Comparison of ENCODE assay signal across 33 cellular contexts in genomic region chr12:128802756-128803155, GRCh38. TPM values are rescaled to one million over a fixed set of nuclear protein-coding genes. Genes with fewer than 3 reads are reported as not detected.
A peak's percentile ranks its signal among the peaks of the same experiment; 100 is the strongest.
DNase-seq lines count a peak whose midpoint lies in the region; ATAC-seq lines count a peak whose summit lies in the region.
"Had no signal": no experiment of that assay in that cellular context is flagged by ENCODE, and none has a peak within 500 bp of the region (broad histone marks: within the 10 kb centered on the region; RNA-seq: fewer than 3 reads in every experiment).

No MANE protein-coding gene starts in this region.

- H3K27ac Mint-ChIP-seq in activated CD4-positive, alpha-beta T cell treated with anti-CD3 and anti-CD28 coated beads, Interleukin-2, amount 10 ng/mL, durations not matched to agents 24 days and 14 days, result peak overlapping the region; percentile 1
- H3K27ac Mint-ChIP-seq in activated T-helper 1 cell treated with anti-CD3 and anti-CD28 coated beads, Interleukin-12 subunit alpha, Interleukin-12 subunit beta, Interleukin-2, Interleukin-4 antibody, amounts not matched to agents 30 ng/mL and 10 ng/mL and 1 ng/mL, durations not matched to agents 14 hours and 24 hours and 36 hours, result peak overlapping the region; percentile 3
- H3K27ac Mint-ChIP-seq in natural killer cell treated with Interleukin-12 subunit alpha and Interleukin-12 subunit beta and Interleukin-15 and Interleukin-18, amount 100 ng/mL, for 72 hours, result peak overlapping the region; percentile 6 to 69
- H3K27ac Mint-ChIP-seq in stimulated activated memory B cell treated with anti-CD40 and anti-IgM and Interleukin-4, amounts not matched to agents 10 μg/mL and 1 μg/mL and 100 μg/mL, for 72 hours, result peak overlapping the region; percentile 54
- H3K27ac Mint-ChIP-seq: CD8-positive, alpha-beta T cell; T-helper 2 cell treated with Interferon-gamma antibody and Interleukin-4, amounts not matched to agents 5 μg/mL and 100 μg/mL, for 36 hours had no signal

- H3K9me3 Mint-ChIP-seq in activated CD4-positive, alpha-beta T cell treated with anti-CD3 and anti-CD28 coated beads, Interleukin-2, amount 10 ng/mL, durations not matched to agents 24 days and 14 days, result no peaks in the 10 kb centered on the region
- no peaks in the 10 kb centered on the region for H3K9me3 Mint-ChIP-seq in activated T-helper 1 cell treated with anti-CD3 and anti-CD28 coated beads, Interleukin-12 subunit alpha, Interleukin-12 subunit beta, Interleukin-2, Interleukin-4 antibody, amounts not matched to agents 30 ng/mL and 10 ng/mL and 1 ng/mL, durations not matched to agents 14 hours and 24 hours and 36 hours
- H3K9me3 Mint-ChIP-seq in natural killer cell treated with Interleukin-12 subunit alpha and Interleukin-12 subunit beta and Interleukin-15 and Interleukin-18, amount 100 ng/mL, for 72 hours, result no peaks in the 10 kb centered on the region
- H3K9me3 Mint-ChIP-seq in stimulated activated memory B cell treated with anti-CD40 and anti-IgM and Interleukin-4, amounts not matched to agents 10 μg/mL and 1 μg/mL and 100 μg/mL, for 72 hours, result no peaks in the 10 kb centered on the region
- H3K9me3 Mint-ChIP-seq: CD8-positive, alpha-beta T cell; T-helper 2 cell treated with Interferon-gamma antibody and Interleukin-4, amounts not matched to agents 5 μg/mL and 100 μg/mL, for 36 hours had no signal

- intact Hi-C loops in activated CD4-positive, alpha-beta T cell treated with anti-CD3 and anti-CD28 coated beads, Interleukin-2, amount 10 ng/mL, durations not matched to agents 24 days and 14 days (cut with micrococcal nuclease), result no loop called here
- intact Hi-C loops in activated T-helper 1 cell treated with anti-CD3 and anti-CD28 coated beads, Interleukin-12 subunit alpha, Interleukin-12 subunit beta, Interleukin-2, Interleukin-4 antibody, amounts not matched to agents 30 ng/mL and 10 ng/mL and 1 ng/mL, durations not matched to agents 14 hours and 24 hours and 36 hours (cut with micrococcal nuclease), result no loop called here
- intact Hi-C loops in Right ventricle myocardium superior (cut with DNase I), result no loop called here

- no peak for ATAC-seq in natural killer cell treated with Interleukin-12 subunit alpha and Interleukin-12 subunit beta and Interleukin-15 and Interleukin-18, amount 100 ng/mL, for 72 hours
- no peak for ATAC-seq in stimulated activated memory B cell treated with anti-CD40 and anti-IgM and Interleukin-4, amounts not matched to agents 10 μg/mL and 1 μg/mL and 100 μg/mL, for 72 hours
- ATAC-seq in Right ventricle myocardium superior (ENCODE audit: poor library complexity), result no peak
- ATAC-seq: body of pancreas; CD8-positive, alpha-beta T cell; gastroesophageal sphincter had no signal

- H3K36me3 Mint-ChIP-seq in activated CD4-positive, alpha-beta T cell treated with anti-CD3 and anti-CD28 coated beads, Interleukin-2, amount 10 ng/mL, durations not matched to agents 24 days and 14 days (ENCODE audit: low read depth), result peaks cover 56% of the 10 kb centered on the region
- H3K36me3 Mint-ChIP-seq in activated T-helper 1 cell treated with anti-CD3 and anti-CD28 coated beads, Interleukin-12 subunit alpha, Interleukin-12 subunit beta, Interleukin-2, Interleukin-4 antibody, amounts not matched to agents 30 ng/mL and 10 ng/mL and 1 ng/mL, durations not matched to agents 14 hours and 24 hours and 36 hours (ENCODE audit: low read depth), result peaks cover 59% of the 10 kb centered on the region
- peaks cover 33% of the 10 kb centered on the region for H3K36me3 Mint-ChIP-seq in natural killer cell treated with Interleukin-12 subunit alpha and Interleukin-12 subunit beta and Interleukin-15 and Interleukin-18, amount 100 ng/mL, for 72 hours
- H3K36me3 Mint-ChIP-seq in stimulated activated memory B cell treated with anti-CD40 and anti-IgM and Interleukin-4, amounts not matched to agents 10 μg/mL and 1 μg/mL and 100 μg/mL, for 72 hours, result peaks cover 75% of the 10 kb centered on the region

- peaks cover 8% of the 10 kb centered on the region for H3K4me1 Mint-ChIP-seq in activated CD4-positive, alpha-beta T cell treated with anti-CD3 and anti-CD28 coated beads, Interleukin-2, amount 10 ng/mL, durations not matched to agents 24 days and 14 days
- peaks cover 31% of the 10 kb centered on the region for H3K4me1 Mint-ChIP-seq in activated T-helper 1 cell treated with anti-CD3 and anti-CD28 coated beads, Interleukin-12 subunit alpha, Interleukin-12 subunit beta, Interleukin-2, Interleukin-4 antibody, amounts not matched to agents 30 ng/mL and 10 ng/mL and 1 ng/mL, durations not matched to agents 14 hours and 24 hours and 36 hours (ENCODE audit: low read depth)
- peaks cover 38 to 55% of the 10 kb centered on the region in 2 donors for H3K4me1 Mint-ChIP-seq in natural killer cell treated with Interleukin-12 subunit alpha and Interleukin-12 subunit beta and Interleukin-15 and Interleukin-18, amount 100 ng/mL, for 72 hours (ENCODE audit: low read depth in 2 of 2)
- H3K4me1 Mint-ChIP-seq in stimulated activated memory B cell treated with anti-CD40 and anti-IgM and Interleukin-4, amounts not matched to agents 10 μg/mL and 1 μg/mL and 100 μg/mL, for 72 hours, result peaks cover 61% of the 10 kb centered on the region

- DNase-seq in activated CD4-positive, alpha-beta T cell treated with anti-CD3 and anti-CD28 coated beads, Interleukin-2, amount 10 ng/mL, durations not matched to agents 24 days and 14 days, result no peak
- no peak for DNase-seq in activated CD4-positive, alpha-beta T cell treated with anti-CD3 and anti-CD28 coated beads for 48 hours
- no peak for DNase-seq in activated T-helper 1 cell treated with anti-CD3 and anti-CD28 coated beads, Interleukin-12 subunit alpha, Interleukin-12 subunit beta, Interleukin-2, Interleukin-4 antibody, amounts not matched to agents 30 ng/mL and 10 ng/mL and 1 ng/mL, durations not matched to agents 14 hours and 24 hours and 36 hours (ENCODE audit: low spot score)
- no peak for DNase-seq in natural killer cell treated with Interleukin-12 subunit alpha and Interleukin-12 subunit beta and Interleukin-15 and Interleukin-18, amount 100 ng/mL, for 72 hours (ENCODE audit: low spot score)
- no peak for DNase-seq in ecto neural progenitor cell (ENCODE audit: low spot score)
- no peak for DNase-seq in Right ventricle myocardium superior
- DNase-seq in anterior cingulate cortex (lab: John Stamatoyannopoulos, UW), result no peak
- DNase-seq: 8988T; activated CD4-positive, alpha-beta T cell treated with anti-CD3 and anti-CD28 coated beads, Interleukin-2, amount 50 U/mL, for 48 hours; activated CD8-positive, alpha-beta memory T cell treated with anti-CD3 and anti-CD28 coated beads, Interleukin-2, amount 50 U/mL, for 48 hours; AML-193; CD8-positive, alpha-beta T cell; DMS153; effector CD8-positive, alpha-beta T cell; GOT3; islet precursor cell; KBM-7; MM.1S; NCI-H1417 treated with DMSO at 0.1 percent for 48 hours; NCI-H2081 treated with DMSO at 0.1 percent for 48 hours; NCI-H345; NCI-H748 treated with DMSO at 0.1 percent for 48 hours; nucleus accumbens; OCI-M1; small intestine; stimulated activated CD4-positive, alpha-beta T cell treated with anti-CD3 and anti-CD28 coated beads, Interleukin-2, amount 100 ng/mL, for 48 hours; stimulated activated naive CD4-positive, alpha-beta T cell; WERI-Rb-1 had no signal

- no peak overlapping the region for H3K4me3 Mint-ChIP-seq in activated CD4-positive, alpha-beta T cell treated with anti-CD3 and anti-CD28 coated beads, Interleukin-2, amount 10 ng/mL, durations not matched to agents 24 days and 14 days
- no peak overlapping the region for H3K4me3 Mint-ChIP-seq in activated T-helper 1 cell treated with anti-CD3 and anti-CD28 coated beads, Interleukin-12 subunit alpha, Interleukin-12 subunit beta, Interleukin-2, Interleukin-4 antibody, amounts not matched to agents 30 ng/mL and 10 ng/mL and 1 ng/mL, durations not matched to agents 14 hours and 24 hours and 36 hours
- H3K4me3 Mint-ChIP-seq in natural killer cell treated with Interleukin-12 subunit alpha and Interleukin-12 subunit beta and Interleukin-15 and Interleukin-18, amount 100 ng/mL, for 72 hours, result no peak overlapping the region
- H3K4me3 Mint-ChIP-seq in stimulated activated memory B cell treated with anti-CD40 and anti-IgM and Interleukin-4, amounts not matched to agents 10 μg/mL and 1 μg/mL and 100 μg/mL, for 72 hours, result peak overlapping the region; percentile 33
- H3K4me3 Mint-ChIP-seq: CD8-positive, alpha-beta T cell; T-helper 2 cell treated with Interferon-gamma antibody and Interleukin-4, amounts not matched to agents 5 μg/mL and 100 μg/mL, for 36 hours had no signal

- H3K27me3 Mint-ChIP-seq in activated CD4-positive, alpha-beta T cell treated with anti-CD3 and anti-CD28 coated beads, Interleukin-2, amount 10 ng/mL, durations not matched to agents 24 days and 14 days, result no peaks in the 10 kb centered on the region
- no peaks in the 10 kb centered on the region for H3K27me3 Mint-ChIP-seq in activated T-helper 1 cell treated with anti-CD3 and anti-CD28 coated beads, Interleukin-12 subunit alpha, Interleukin-12 subunit beta, Interleukin-2, Interleukin-4 antibody, amounts not matched to agents 30 ng/mL and 10 ng/mL and 1 ng/mL, durations not matched to agents 14 hours and 24 hours and 36 hours (ENCODE audit: insufficient read depth)
- H3K27me3 Mint-ChIP-seq in natural killer cell treated with Interleukin-12 subunit alpha and Interleukin-12 subunit beta and Interleukin-15 and Interleukin-18, amount 100 ng/mL, for 72 hours, result no peaks in the 10 kb centered on the region
- H3K27me3 Mint-ChIP-seq in stimulated activated memory B cell treated with anti-CD40 and anti-IgM and Interleukin-4, amounts not matched to agents 10 μg/mL and 1 μg/mL and 100 μg/mL, for 72 hours, result no peaks in the 10 kb centered on the region

RNA-seq across cellular contexts. Expression of gene SLC15A4, which starts 21.0 kb away (rescaled TPM):
- 31.0 and 36.8 TPM in 2 replicates for total RNA-seq in activated CD4-positive, alpha-beta T cell treated with anti-CD3 and anti-CD28 coated beads, Interleukin-2, amount 10 ng/mL, durations not matched to agents 24 days and 14 days
- 33.0 and 33.7 TPM in 2 replicates for total RNA-seq in activated T-helper 1 cell treated with anti-CD3 and anti-CD28 coated beads, Interleukin-12 subunit alpha, Interleukin-12 subunit beta, Interleukin-2, Interleukin-4 antibody, amounts not matched to agents 30 ng/mL and 10 ng/mL and 1 ng/mL, durations not matched to agents 14 hours and 24 hours and 36 hours
- 10 to 100 TPM; 54.2 to 58.6 TPM for total RNA-seq in natural killer cell treated with Interleukin-12 subunit alpha and Interleukin-12 subunit beta and Interleukin-15 and Interleukin-18, amount 100 ng/mL, for 72 hours
- total RNA-seq in Right ventricle myocardium superior, result 14.2 TPM

RNA-seq across cellular contexts. Expression of gene GLT1D1, which starts 50.5 kb away (rescaled TPM):
- 2.2 TPM in 2 replicates for total RNA-seq in activated CD4-positive, alpha-beta T cell treated with anti-CD3 and anti-CD28 coated beads, Interleukin-2, amount 10 ng/mL, durations not matched to agents 24 days and 14 days
- 2.0 and 2.1 TPM in 2 replicates for total RNA-seq in activated T-helper 1 cell treated with anti-CD3 and anti-CD28 coated beads, Interleukin-12 subunit alpha, Interleukin-12 subunit beta, Interleukin-2, Interleukin-4 antibody, amounts not matched to agents 30 ng/mL and 10 ng/mL and 1 ng/mL, durations not matched to agents 14 hours and 24 hours and 36 hours
- total RNA-seq in natural killer cell treated with Interleukin-12 subunit alpha and Interleukin-12 subunit beta and Interleukin-15 and Interleukin-18, amount 100 ng/mL, for 72 hours, result under 1 TPM; 0.14 to 0.21 TPM
- 0.30 TPM for total RNA-seq in Right ventricle myocardium superior
- total RNA-seq: body of pancreas; CD8-positive, alpha-beta T cell; HT-29 had no signal

Comparison
In these comparisons a context has a peak if more than half of its experiments do, and no peak if none do; other contexts are left out.
1. H3K27ac Mint-ChIP-seq: peak in every context shown above with its lines; median percentile 54 in stimulated activated memory B cell treated with anti-CD40 and anti-IgM and Interleukin-4, amounts not matched to agents 10 μg/mL and 1 μg/mL and 100 μg/mL, for 72 hours; 38 in natural killer cell treated with Interleukin-12 subunit alpha and Interleukin-12 subunit beta and Interleukin-15 and Interleukin-18, amount 100 ng/mL, for 72 hours; 3 in activated T-helper 1 cell treated with anti-CD3 and anti-CD28 coated beads, Interleukin-12 subunit alpha, Interleukin-12 subunit beta, Interleukin-2, Interleukin-4 antibody, amounts not matched to agents 30 ng/mL and 10 ng/mL and 1 ng/mL, durations not matched to agents 14 hours and 24 hours and 36 hours; 1 in activated CD4-positive, alpha-beta T cell treated with anti-CD3 and anti-CD28 coated beads, Interleukin-2, amount 10 ng/mL, durations not matched to agents 24 days and 14 days.